ENCODE assay signal across 2 cellular contexts in the genomic region with DNA sequence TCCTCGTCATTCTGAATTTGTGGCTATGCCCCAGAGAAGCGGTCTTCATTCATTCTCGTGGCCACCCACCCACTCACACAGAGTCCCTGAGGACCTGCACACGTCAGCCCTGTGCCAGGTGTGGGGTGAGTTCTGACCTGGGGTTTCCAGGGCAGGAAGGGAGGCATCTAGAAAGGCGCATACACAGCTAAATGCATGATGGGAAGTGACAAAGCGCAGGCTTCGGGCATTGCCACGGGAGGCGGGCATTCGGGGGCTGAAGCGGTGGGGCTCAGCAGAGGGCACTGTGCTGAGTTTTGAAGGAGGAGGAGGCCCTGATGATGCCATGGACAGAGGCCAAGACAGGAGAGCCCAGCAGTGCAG.
TF ChIP-seq lines count a peak whose summit lies in the region.

No MANE protein-coding gene starts in this region.

TF ChIP-seq in SK-N-SH, 30 proteins besides CTCF, POLR2A, EP300 and RAD21 (continued from another document):
- TF ChIP-seq SMC3 (IDR thresholded peaks at IDR 0.05; ENCODE audit: low read depth, low read length) (no peak), ELF1 (IDR thresholded peaks at IDR 0.05) (no peak), GABPA (IDR thresholded peaks at IDR 0.05; ENCODE audit: low read depth) (no peak)

TF ChIP-seq in SK-N-SH treated with all-trans-retinoic acid at 6 μM for 48 hours, 23 proteins besides CTCF, POLR2A, EP300 and RAD21:
- TF ChIP-seq, protein P1, sequence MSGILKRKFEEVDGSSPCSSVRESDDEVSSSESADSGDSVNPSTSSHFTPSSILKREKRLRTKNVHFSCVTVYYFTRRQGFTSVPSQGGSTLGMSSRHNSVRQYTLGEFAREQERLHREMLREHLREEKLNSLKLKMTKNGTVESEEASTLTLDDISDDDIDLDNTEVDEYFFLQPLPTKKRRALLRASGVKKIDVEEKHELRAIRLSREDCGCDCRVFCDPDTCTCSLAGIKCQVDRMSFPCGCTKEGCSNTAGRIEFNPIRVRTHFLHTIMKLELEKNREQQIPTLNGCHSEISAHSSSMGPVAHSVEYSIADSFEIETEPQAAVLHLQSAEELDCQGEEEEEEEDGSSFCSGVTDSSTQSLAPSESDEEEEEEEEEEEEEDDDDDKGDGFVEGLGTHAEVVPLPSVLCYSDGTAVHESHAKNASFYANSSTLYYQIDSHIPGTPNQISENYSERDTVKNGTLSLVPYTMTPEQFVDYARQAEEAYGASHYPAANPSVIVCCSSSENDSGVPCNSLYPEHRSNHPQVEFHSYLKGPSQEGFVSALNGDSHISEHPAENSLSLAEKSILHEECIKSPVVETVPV (CRISPR knock-in tag; IDR thresholded peaks at IDR 0.05), result no peak
- TF ChIP-seq SNAI2 (CRISPR knock-in tag; IDR thresholded peaks at IDR 0.05), result no peak
- no peak for TF ChIP-seq ZNF565 (CRISPR knock-in tag; conservative IDR thresholded peaks at IDR 0.05; ENCODE audit: low read depth)
- TF ChIP-seq RARB (CRISPR knock-in tag; IDR thresholded peaks at IDR 0.05), result no peak
- no peak for TF ChIP-seq OSR1 (CRISPR knock-in tag; IDR thresholded peaks at IDR 0.05)
- no peak for TF ChIP-seq ARNTL (CRISPR knock-in tag; IDR thresholded peaks at IDR 0.05; ENCODE audit: borderline replicate concordance, low read depth)
- TF ChIP-seq ZNF70 (CRISPR knock-in tag; IDR thresholded peaks at IDR 0.05), result no peak
- TF ChIP-seq ZNF8 (CRISPR knock-in tag; IDR thresholded peaks at IDR 0.05), result no peak
- TF ChIP-seq GLIS3 (CRISPR knock-in tag; IDR thresholded peaks at IDR 0.05), result no peak
- no peak for TF ChIP-seq CREB5 (CRISPR knock-in tag; IDR thresholded peaks at IDR 0.05; ENCODE audit: low read depth)
- TF ChIP-seq BACH2 (CRISPR knock-in tag; IDR thresholded peaks at IDR 0.05; ENCODE audit: borderline replicate concordance), result no peak
- TF ChIP-seq TOX (CRISPR knock-in tag; IDR thresholded peaks at IDR 0.05; ENCODE audit: borderline replicate concordance), result no peak
